In the genomic region with DNA sequence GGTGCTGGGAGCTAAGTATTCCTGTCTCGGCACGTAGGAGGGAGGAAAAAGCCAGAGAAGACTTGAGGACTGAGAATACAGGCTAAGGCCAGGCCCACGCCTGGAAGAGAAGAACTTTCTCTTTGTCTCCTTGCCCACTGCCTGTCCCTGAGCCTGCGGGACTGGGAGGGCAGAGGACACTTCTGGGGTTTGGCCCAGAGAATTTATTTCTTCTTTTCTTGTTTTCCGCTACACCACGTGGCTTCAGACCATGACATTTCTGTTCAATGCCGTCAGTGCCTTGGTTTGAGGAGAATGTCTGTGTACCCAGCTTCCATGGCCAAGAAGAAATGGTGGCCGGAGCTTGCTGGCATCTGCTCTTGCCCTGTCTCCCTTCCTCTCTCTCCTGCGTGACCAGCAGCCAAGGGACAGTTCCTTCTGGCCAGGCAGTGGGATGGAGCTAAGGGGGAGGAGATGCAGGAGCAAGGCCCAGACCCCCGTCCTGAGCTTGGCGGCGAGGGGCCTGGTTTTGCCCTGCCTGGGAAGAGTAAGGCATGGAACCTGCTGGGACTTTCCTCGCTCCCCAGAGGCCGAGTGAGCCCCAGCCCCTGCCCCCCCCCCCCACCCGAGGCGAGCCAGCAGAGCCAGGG, we compare ENCODE assay signal across 17 cellular contexts.
DNase-seq lines count a peak whose midpoint lies in the region; ATAC-seq, FAIRE-seq and TF ChIP-seq lines count a peak whose summit lies in the region.
"Had no signal": no experiment of that assay in that cellular context is flagged by ENCODE, and none has a peak within 500 bp of the region (broad histone marks: within the 10 kb centered on the region; RNA-seq: fewer than 3 reads in every experiment).

No MANE protein-coding gene starts in this region.

- peak overlapping the region; percentile 53 for H3K27ac ChIP-seq in ACC112 (ENCODE audit: low read depth, low read length)
- peak overlapping the region in 3 of 4 donors; percentile 58 to 80 (median 73) for H3K27ac ChIP-seq in body of pancreas
- H3K27ac ChIP-seq in kidney (ENCODE audit: low read depth in 2 of 2, low read length in 2 of 2) = no peak overlapping the region
- peak overlapping the region; percentile 93 to 97 (median 96) for H3K27ac ChIP-seq in gastrocnemius medialis
- H3K27ac ChIP-seq in CD4-positive, alpha-beta T cell (ENCODE audit: low read depth, low read length) = no peak overlapping the region
- no peak overlapping the region for H3K27ac ChIP-seq in smooth muscle cell (ENCODE audit: low read depth)
- H3K27ac ChIP-seq: VCaP had no signal

- H3K9me3 ChIP-seq in body of pancreas = no peaks in the 10 kb centered on the region
- H3K9me3 ChIP-seq in kidney (ENCODE audit: control insufficient read depth in 1 of 2, low read length in 2 of 2) = no peaks in the 10 kb centered on the region
- H3K9me3 ChIP-seq in gastrocnemius medialis = no peaks in the 10 kb centered on the region
- no peaks in the 10 kb centered on the region for H3K9me3 ChIP-seq in CD4-positive, alpha-beta T cell (ENCODE audit: control insufficient read depth, low read length)
- no peaks in the 10 kb centered on the region for H3K9me3 ChIP-seq in smooth muscle cell (replicated peaks; ENCODE audit: low read depth)

- POLR2A ChIA-PET in CD4-positive, alpha-beta T cell (lab: Charles Lee) = no interaction called here

- no peak for FAIRE-seq in kidney (lab: Jason Lieb, UNC)

- no peaks in the 10 kb centered on the region for H3K9me3 Mint-ChIP-seq in CD4-positive, alpha-beta T cell
- H3K9me3 Mint-ChIP-seq: effector memory CD8-positive, alpha-beta T cell; stimulated activated memory B cell treated with anti-CD40 and anti-IgM and Interleukin-4, amounts not matched to agents 10 μg/mL and 1 μg/mL and 100 μg/mL, for 72 hours had no signal

- no peaks in the 10 kb centered on the region for H3K79me2 ChIP-seq in ACC112 (ENCODE audit: control insufficient read depth, insufficient read depth, low read length, unreplicated experiment)
- no peaks in the 10 kb centered on the region for H3K79me2 ChIP-seq in smooth muscle cell (ENCODE audit: low read depth)

- H3K4me1 Mint-ChIP-seq in CD4-positive, alpha-beta T cell (ENCODE audit: low read depth) = peaks cover 9% of the 10 kb centered on the region

- 81 to 88% methylated on average over 9 to 16 of the region's 16 CpGs for WGBS in body of pancreas, 2 donors
- WGBS in smooth muscle cell (ENCODE audit: low lambda C conversion rate) = 95% methylated on average over 12 of the region's 16 CpGs

- H2AFZ ChIP-seq in ACC112 (ENCODE audit: low read length, unreplicated experiment) (no peak overlapping the region), smooth muscle cell (ENCODE audit: low read depth) (no peak overlapping the region)

- peaks cover 30% of the 10 kb centered on the region for H4K20me1 ChIP-seq in smooth muscle cell (ENCODE audit: low read depth)

- H3K27ac Mint-ChIP-seq in CD4-positive, alpha-beta T cell = no peak overlapping the region
- H3K27ac Mint-ChIP-seq: stimulated activated memory B cell treated with anti-CD40 and anti-IgM and Interleukin-4, amounts not matched to agents 10 μg/mL and 1 μg/mL and 100 μg/mL, for 72 hours had no signal

- no peaks in the 10 kb centered on the region for H3K27me3 ChIP-seq in ACC112 (ENCODE audit: insufficient read depth, low read length)
- H3K27me3 ChIP-seq in body of pancreas = no peaks in the 10 kb centered on the region
- H3K27me3 ChIP-seq in gastrocnemius medialis = no peaks in the 10 kb centered on the region
- no peaks in the 10 kb centered on the region for H3K27me3 ChIP-seq in CD4-positive, alpha-beta T cell (ENCODE audit: control insufficient read depth, insufficient read depth, low read length)
- no peaks in the 10 kb centered on the region for H3K27me3 ChIP-seq in smooth muscle cell (ENCODE audit: low read depth)

- H3K9ac ChIP-seq in kidney (ENCODE audit: low read length in 2 of 2) (no peak overlapping the region), smooth muscle cell (ENCODE audit: low read depth) (no peak overlapping the region)

- DNase-seq in body of pancreas = no peak
- DNase-seq in kidney = peak; percentile 62
- DNase-seq in gastrocnemius medialis = no peak
- no peak for DNase-seq in hepatic stellate cell (ENCODE audit: low spot score)
- no peak for DNase-seq in CD4-positive, alpha-beta T cell
- no peak for DNase-seq in smooth muscle cell (lab: John Stamatoyannopoulos, UW; ENCODE audit: unreplicated experiment)
- DNase-seq: effector memory CD8-positive, alpha-beta T cell; NCI-H1048; NCI-H2107; NCI-H526 treated with DMSO at 0.1 percent for 48 hours had no signal

- no peak for TF ChIP-seq POLR2A in body of pancreas (IDR thresholded peaks at IDR 0.05)
- TF ChIP-seq POLR2A in gastrocnemius medialis (IDR thresholded peaks at IDR 0.05) = no peak

- H3K4me3 Mint-ChIP-seq in CD4-positive, alpha-beta T cell = no peak overlapping the region
- H3K4me3 Mint-ChIP-seq: effector memory CD8-positive, alpha-beta T cell; stimulated activated memory B cell treated with anti-CD40 and anti-IgM and Interleukin-4, amounts not matched to agents 10 μg/mL and 1 μg/mL and 100 μg/mL, for 72 hours had no signal

- CTCF ChIA-PET in CD4-positive, alpha-beta T cell (lab: Charles Lee) = no interaction called here

- H3K4me1 ChIP-seq in ACC112 (ENCODE audit: control insufficient read depth, insufficient read depth, low read length, unreplicated experiment) (peaks cover 23% of the 10 kb centered on the region), body of pancreas (peaks cover 42% of the 10 kb centered on the region), kidney (ENCODE audit: control insufficient read depth in 1 of 2, insufficient read depth in 1 of 2, low read depth in 1 of 2, low read length in 2 of 2) (peaks cover 4 to 7% of the 10 kb centered on the region in 2 donors), gastrocnemius medialis (peaks cover 44 to 47% of the 10 kb centered on the region in 2 donors), smooth muscle cell (ENCODE audit: low read depth) (peaks cover 3% of the 10 kb centered on the region)

- no peak overlapping the region for H3K4me2 ChIP-seq in smooth muscle cell

- H3K36me3 ChIP-seq in ACC112 (ENCODE audit: insufficient read depth, low read length) (no peaks in the 10 kb centered on the region), body of pancreas (replicated peaks in 1 of 2; ENCODE audit: insufficient read depth in 1 of 2, low read depth in 2 of 2) (no peaks in the 10 kb centered on the region), kidney (ENCODE audit: control insufficient read depth in 1 of 2, insufficient read depth in 2 of 2, low read length in 2 of 2) (no peaks in the 10 kb centered on the region), gastrocnemius medialis (no peaks in the 10 kb centered on the region), smooth muscle cell (ENCODE audit: low read depth) (no peaks in the 10 kb centered on the region)

- no peak for ATAC-seq in body of pancreas
- ATAC-seq in gastrocnemius medialis = peak in 1 of 2 donors; percentile 6
- no peak for ATAC-seq in CD4-positive, alpha-beta T cell (ENCODE audit: poor library complexity)
- no peak for ATAC-seq in GM19452 (IDR thresholded peaks at IDR 0.05; ENCODE audit: unreplicated experiment)
- ATAC-seq: effector memory CD8-positive, alpha-beta T cell; Panc1; stimulated activated memory B cell treated with anti-CD40 and anti-IgM and Interleukin-4, amounts not matched to agents 10 μg/mL and 1 μg/mL and 100 μg/mL, for 72 hours had no signal

- H3K36me3 Mint-ChIP-seq in CD4-positive, alpha-beta T cell (ENCODE audit: low read depth) = no peaks in the 10 kb centered on the region
- H3K36me3 Mint-ChIP-seq: stimulated activated memory B cell treated with anti-CD40 and anti-IgM and Interleukin-4, amounts not matched to agents 10 μg/mL and 1 μg/mL and 100 μg/mL, for 72 hours had no signal

- no peak for TF ChIP-seq CTCF in body of pancreas (IDR thresholded peaks at IDR 0.05)
- no peak for TF ChIP-seq CTCF in kidney (IDR thresholded peaks at IDR 0.05; ENCODE audit: borderline replicate concordance, extremely low read depth, insufficient read depth)
- TF ChIP-seq CTCF in gastrocnemius medialis (IDR thresholded peaks at IDR 0.05 in 4 of 5, conservative IDR thresholded peaks at IDR 0.05 in 1 of 5) = no peak
- TF ChIP-seq CTCF in CD4-positive, alpha-beta T cell (IDR thresholded peaks at IDR 0.05) = no peak
- no peak for TF ChIP-seq CTCF in smooth muscle cell (IDR thresholded peaks at IDR 0.05; ENCODE audit: borderline replicate concordance, insufficient read depth, poor library complexity, severe bottlenecking)

- intact Hi-C loops in body of pancreas (cut with DNase I) = no loop called here
- intact Hi-C loops in kidney (cut with DNase I) = no loop called here
- intact Hi-C loops in gastrocnemius medialis (cut with DNase I; ENCODE audit: low total_unique reads) = loop anchor here (2.0 kb wide), 2 partner anchors 92 to 222 kb away; no protein-coding TSS in a partner anchor
- intact Hi-C loops in CD4-positive, alpha-beta T cell (cut with DNase I, micrococcal nuclease) = no loop called here

- H3K27me3 Mint-ChIP-seq in CD4-positive, alpha-beta T cell = no peaks in the 10 kb centered on the region
- H3K27me3 Mint-ChIP-seq: stimulated activated memory B cell treated with anti-CD40 and anti-IgM and Interleukin-4, amounts not matched to agents 10 μg/mL and 1 μg/mL and 100 μg/mL, for 72 hours had no signal

- H3F3A ChIP-seq in smooth muscle cell (ENCODE audit: low read depth) = no peaks in the 10 kb centered on the region

- H3K4me3 ChIP-seq in ACC112 (ENCODE audit: low read depth, low read length) (0 out of 2 replicates have a peak overlapping the region, but pooled peaks have one; percentile 22), body of pancreas (no peak overlapping the region), kidney (ENCODE audit: low read length in 2 of 2) (no peak overlapping the region), gastrocnemius medialis (peak overlapping the region in 2 of 4 donors; percentile 20 to 48), smooth muscle cell (no peak overlapping the region)
- H3K4me3 ChIP-seq: lung, skin epidermis had no signal

- in situ Hi-C loops in gastrocnemius medialis (cut with MboI; ENCODE audit: low sequenced_read_pairs in 4 of 4) = no loop called here

Comparison
In these comparisons a context has a peak if more than half of its experiments do, and no peak if none do; other contexts are left out.
1. H3K27ac ChIP-seq: peak in ACC112 (single experiment), body of pancreas (3 of 4) and gastrocnemius medialis (4 of 4); none in kidney (0 of 2), CD4-positive, alpha-beta T cell (single experiment) and smooth muscle cell (single experiment).